ENCODE assay signal across 19 cellular contexts in genomic region chr12:53952335-53952694, GRCh38. TPM values are rescaled to one million over a fixed set of nuclear protein-coding genes. Genes with fewer than 3 reads are reported as not detected.
DNase-seq lines count a peak whose midpoint lies in the region; ATAC-seq, FAIRE-seq and TF ChIP-seq lines count a peak whose summit lies in the region.
"Had no signal": no experiment of that assay in that cellular context is flagged by ENCODE, and none has a peak within 500 bp of the region (broad histone marks: within the 10 kb centered on the region; RNA-seq: fewer than 3 reads in every experiment).

No MANE protein-coding gene starts in this region.

- TF ChIP-seq CTCF in HepG2 (CRISPR knock-in tag; IDR thresholded peaks at IDR 0.05) (no peak), right lobe of liver (IDR thresholded peaks at IDR 0.05) (no peak), CD14-positive monocyte (IDR thresholded peaks at IDR 0.05) (no peak)

- H3K79me2 ChIP-seq in HepG2 (ENCODE audit: insufficient read depth, low read length) = no peaks in the 10 kb centered on the region
- H3K79me2 ChIP-seq: hepatocyte had no signal

- H3K9me3 ChIP-seq in HepG2 (ENCODE audit: low read length) (no peaks in the 10 kb centered on the region), right lobe of liver (no peaks in the 10 kb centered on the region)
- H3K9me3 ChIP-seq: esophagus muscularis mucosa, left ventricle myocardium inferior had no signal

- no peak for FAIRE-seq in HepG2 (lab: Jason Lieb, UNC)
- FAIRE-seq: colon, urothelium cell line had no signal

- DNase-seq in HepG2 (ENCODE audit: low spot score) (no peak), right lobe of liver (no peak), CD14-positive monocyte (ENCODE audit: low spot score) (no peak), NCI-H2107 (lab: John Stamatoyannopoulos, UW) (no peak)
- DNase-seq in central memory CD8-positive, alpha-beta T cell (ENCODE audit: low spot score in 2 of 2) = no peak
- DNase-seq: left ventricle myocardium inferior; NCI-H1930; right cardiac atrium; stimulated activated CD4-positive, alpha-beta T cell treated with anti-CD3 and anti-CD28 coated beads, Interleukin-4, amount 100 ng/mL, for 24 hours; T-helper 9 cell had no signal

- H2AFZ ChIP-seq in HepG2 (ENCODE audit: low read length) = no peak overlapping the region
- H2AFZ ChIP-seq: hepatocyte had no signal

- H3K9me3 Mint-ChIP-seq in central memory CD8-positive, alpha-beta T cell = no peaks in the 10 kb centered on the region
- H3K9me3 Mint-ChIP-seq in CD14-positive monocyte = peaks cover 0 to 57% (median 23%) of the 10 kb centered on the region in 7 donors
- H3K9me3 Mint-ChIP-seq: natural killer cell treated with Interleukin-12 subunit alpha and Interleukin-12 subunit beta and Interleukin-15 and Interleukin-18, amount 100 ng/mL, for 72 hours had no signal

- no peak overlapping the region for H3K4me2 ChIP-seq in HepG2 (ENCODE audit: low read depth, low read length)
- H3K4me2 ChIP-seq: hepatocyte had no signal

- 50% methylated on average over 3 of the region's 13 CpGs for WGBS in HepG2 (ENCODE audit: low lambda C conversion rate)
- WGBS in right lobe of liver (ENCODE audit: insufficient coverage, low coverage, low lambda C conversion rate, missing lambda C conversion rate) = 10% methylated on average over 11 of the region's 13 CpGs

- peak; percentile 55 for ATAC-seq in HepG2
- no peak for ATAC-seq in right lobe of liver
- ATAC-seq in central memory CD8-positive, alpha-beta T cell (replicated peaks; ENCODE audit: extremely low read depth, poor library complexity, severe bottlenecking) = no peak
- no peak for ATAC-seq in GM21786 (IDR thresholded peaks at IDR 0.05; ENCODE audit: unreplicated experiment)
- ATAC-seq: natural killer cell treated with Interleukin-12 subunit alpha and Interleukin-12 subunit beta and Interleukin-15 and Interleukin-18, amount 100 ng/mL, for 72 hours; right cardiac atrium; stimulated activated memory B cell treated with anti-CD40 and anti-IgM and Interleukin-4, amounts not matched to agents 10 μg/mL and 1 μg/mL and 100 μg/mL, for 72 hours had no signal

- CTCF ChIA-PET in HepG2 (lab: Yijun Ruan, JAX; ENCODE audit: low intra/inter-chr PET ratio, low total read pairs) = no interaction called here

- H3K27ac ChIP-seq in HepG2 (ENCODE audit: extremely low read length, insufficient read depth, low read length) (no peak overlapping the region), right lobe of liver (no peak overlapping the region)
- H3K27ac ChIP-seq: esophagus muscularis mucosa, hepatocyte, left ventricle myocardium inferior had no signal

- no peak for TF ChIP-seq POLR2A in HepG2 (IDR thresholded peaks at IDR 0.05; ENCODE audit: insufficient read depth in 1 of 2, low read depth in 2 of 2, low read length in 2 of 2)
- no peak for TF ChIP-seq POLR2A in right lobe of liver (IDR thresholded peaks at IDR 0.05)

- no peak overlapping the region for H3K4me3 ChIP-seq in HepG2 (replicated peaks in 1 of 3; ENCODE audit: insufficient read depth in 1 of 3, low read depth in 2 of 3, low read length in 3 of 3)
- H3K4me3 ChIP-seq in right lobe of liver = no peak overlapping the region
- H3K4me3 ChIP-seq: esophagus muscularis mucosa, hepatocyte, left ventricle myocardium inferior had no signal

- no TSS peak for BruUV-seq in HepG2 (replicated peaks; lab: Mats Ljungman, UMichigan)

- H3K4me1 ChIP-seq in HepG2 (ENCODE audit: insufficient read depth, low read length) = peaks cover 27% of the 10 kb centered on the region
- H3K4me1 ChIP-seq in right lobe of liver = peaks cover 0 to 3% (median 0%) of the 10 kb centered on the region in 4 donors

- peaks cover 31% of the 10 kb centered on the region for H3K4me1 Mint-ChIP-seq in central memory CD8-positive, alpha-beta T cell
- H3K4me1 Mint-ChIP-seq in CD14-positive monocyte = peaks cover 6% of the 10 kb centered on the region

- intact Hi-C loops in HepG2 (cut with micrococcal nuclease; ENCODE audit: unreplicated experiment) = no loop called here
- intact Hi-C loops in right lobe of liver (cut with DNase I) = no loop called here
- intact Hi-C loops in CD14-positive monocyte (cut with micrococcal nuclease) = loop anchor here in 1 of 2 donors (5.0 kb wide), 1 partner anchor 45 kb away; no protein-coding TSS in a partner anchor

- TF ChIP-seq EP300 in HepG2 (IDR thresholded peaks at IDR 0.05; ENCODE audit: low read depth in 2 of 2, low read length in 2 of 2) = no peak
- TF ChIP-seq EP300 in HepG2 (CRISPR knock-in tag; IDR thresholded peaks at IDR 0.05; ENCODE audit: borderline replicate concordance) = no peak

- H3K36me3 Mint-ChIP-seq in central memory CD8-positive, alpha-beta T cell (ENCODE audit: insufficient read depth) = peaks cover 37% of the 10 kb centered on the region
- peaks cover 2 to 12% of the 10 kb centered on the region in 2 donors for H3K36me3 Mint-ChIP-seq in CD14-positive monocyte
- H3K36me3 Mint-ChIP-seq: stimulated activated memory B cell treated with anti-CD40 and anti-IgM and Interleukin-4, amounts not matched to agents 10 μg/mL and 1 μg/mL and 100 μg/mL, for 72 hours had no signal

- H3K27me3 ChIP-seq in HepG2 (ENCODE audit: control insufficient read depth in 1 of 2, insufficient read depth in 2 of 2, low read length in 2 of 2) (peaks cover 23 to 90% of the 10 kb centered on the region in 2 experiments), right lobe of liver (peaks cover 15 to 66% of the 10 kb centered on the region in 2 donors)

- TF ChIP-seq RAD21 in HepG2 (CRISPR knock-in tag; IDR thresholded peaks at IDR 0.05) = no peak

- peak overlapping the region; percentile 16 for H3K4me3 Mint-ChIP-seq in central memory CD8-positive, alpha-beta T cell
- peak overlapping the region in 1 of 2 donors; percentile 62 for H3K4me3 Mint-ChIP-seq in CD14-positive monocyte
- H3K4me3 Mint-ChIP-seq: natural killer cell treated with Interleukin-12 subunit alpha and Interleukin-12 subunit beta and Interleukin-15 and Interleukin-18, amount 100 ng/mL, for 72 hours; stimulated activated memory B cell treated with anti-CD40 and anti-IgM and Interleukin-4, amounts not matched to agents 10 μg/mL and 1 μg/mL and 100 μg/mL, for 72 hours had no signal

- H3K27me3 Mint-ChIP-seq in central memory CD8-positive, alpha-beta T cell = peaks cover 95% of the 10 kb centered on the region
- peaks cover 97 to 99% (median 97%) of the 10 kb centered on the region in 3 donors for H3K27me3 Mint-ChIP-seq in CD14-positive monocyte (ENCODE audit: low read depth in 3 of 3)

- in situ Hi-C loops in HepG2 (cut with HindIII; ENCODE audit: extremely low pct_ligation_motif_present, low pct_unique_long_range_greater_than_20kb) = no loop called here

- POLR2A ChIA-PET in HepG2 (lab: Yijun Ruan, JAX) = no interaction called here

- peaks cover 5% of the 10 kb centered on the region; the same call in 1 of the 2 replicates for H4K20me1 ChIP-seq in HepG2 (ENCODE audit: insufficient read depth, low read length)

- peak overlapping the region; percentile 83 for H3K27ac Mint-ChIP-seq in central memory CD8-positive, alpha-beta T cell (ENCODE audit: low read depth)
- H3K27ac Mint-ChIP-seq in CD14-positive monocyte = no peak overlapping the region
- H3K27ac Mint-ChIP-seq: natural killer cell treated with Interleukin-12 subunit alpha and Interleukin-12 subunit beta and Interleukin-15 and Interleukin-18, amount 100 ng/mL, for 72 hours; stimulated activated memory B cell treated with anti-CD40 and anti-IgM and Interleukin-4, amounts not matched to agents 10 μg/mL and 1 μg/mL and 100 μg/mL, for 72 hours had no signal

- H3K36me3 ChIP-seq in HepG2 (replicated peaks in 1 of 2; ENCODE audit: control insufficient read depth in 1 of 2, insufficient read depth in 2 of 2, low read length in 2 of 2) (no peaks in the 10 kb centered on the region), right lobe of liver (no peaks in the 10 kb centered on the region)
- H3K36me3 ChIP-seq: esophagus muscularis mucosa, left ventricle myocardium inferior had no signal

- H3K9ac ChIP-seq in HepG2 (ENCODE audit: insufficient read depth, low read depth, low read length) = no peak overlapping the region

RNA-seq across cellular contexts. Expression of gene HOXC12, which starts 2.4 kb away (rescaled TPM):
- total RNA-seq in HepG2 (2016; rRNA removed; fragmentation: Illumina TruSeq; extraction: Trizol) (not detected in 2 replicates), right lobe of liver (not detected)
- total RNA-seq in HepG2 (2016; cell fraction: cytosol; rRNA removed; fragmentation: Illumina TruSeq; extraction: Trizol; ENCODE audit: low read depth) = not detected in 2 replicates
- total RNA-seq in HepG2 (2016; cell fraction: insoluble cytoplasmic fraction; rRNA removed; fragmentation: Illumina TruSeq; extraction: Trizol) = not detected in 2 replicates
- total RNA-seq in HepG2 (2016; cell fraction: membrane; rRNA removed; fragmentation: Illumina TruSeq; extraction: Trizol) = not detected in 2 replicates
- not detected in 2 replicates for total RNA-seq in HepG2 (2016; cell fraction: nucleus; rRNA removed; fragmentation: Illumina TruSeq; extraction: Trizol)
- polyA plus RNA-seq in HepG2 (2011; rRNA removed) (not detected in 2 replicates), CD14-positive monocyte (not detected)
- polyA plus RNA-seq in HepG2 (2011; cell fraction: cytosol; rRNA removed) = not detected in 2 replicates
- polyA plus RNA-seq in HepG2 (2011; cell fraction: nucleus; rRNA removed) = not detected in 2 replicates
- not detected in 2 replicates for polyA plus RNA-seq in HepG2 (2012)
- not detected in 2 replicates for polyA plus RNA-seq in HepG2 (2016; cell fraction: cytosol; fragmentation: Illumina TruSeq; extraction: Trizol; ENCODE audit: low read depth)
- polyA plus RNA-seq in HepG2 (2016; cell fraction: insoluble cytoplasmic fraction; fragmentation: Illumina TruSeq; extraction: Trizol; ENCODE audit: low read depth) = not detected in 2 replicates
- polyA plus RNA-seq in HepG2 (2016; cell fraction: membrane; fragmentation: Illumina TruSeq; extraction: Trizol; ENCODE audit: low read depth) = not detected in 2 replicates
- not detected in 2 replicates for polyA plus RNA-seq in HepG2 (2016; cell fraction: nucleus; fragmentation: Illumina TruSeq; extraction: Trizol; ENCODE audit: insufficient read depth, low read depth)
- not detected in 2 replicates for polyA minus RNA-seq in HepG2 (2011; rRNA and poly(A)+ RNA removed; ENCODE audit: low replicate concordance)
- polyA minus RNA-seq in HepG2 (2011; cell fraction: cytosol; rRNA and poly(A)+ RNA removed) = not detected in 2 replicates
- polyA minus RNA-seq in HepG2 (2011; cell fraction: nucleus; rRNA and poly(A)+ RNA removed) = not detected in 2 replicates
- total RNA-seq: activated CD8-positive, alpha-beta memory T cell treated with anti-CD3 and anti-CD28 coated beads for 36 hours; esophagus muscularis mucosa; hepatocyte; left ventricle myocardium inferior; natural killer cell treated with Interleukin-12 subunit alpha and Interleukin-12 subunit beta and Interleukin-15 and Interleukin-18, amount 100 ng/mL, for 72 hours; right cardiac atrium had no signal
- polyA plus RNA-seq: hepatocyte, right cardiac atrium had no signal

RNA-seq across cellular contexts. Expression of gene HOXC13, which starts 13.7 kb away (rescaled TPM):
- total RNA-seq in HepG2 (2016; rRNA removed; fragmentation: Illumina TruSeq; extraction: Trizol) = 0.07 TPM in 2 replicates
- not detected in 2 replicates for total RNA-seq in HepG2 (2016; cell fraction: cytosol; rRNA removed; fragmentation: Illumina TruSeq; extraction: Trizol; ENCODE audit: low read depth)
- not detected in 2 replicates for total RNA-seq in HepG2 (2016; cell fraction: insoluble cytoplasmic fraction; rRNA removed; fragmentation: Illumina TruSeq; extraction: Trizol)
- total RNA-seq in HepG2 (2016; cell fraction: membrane; rRNA removed; fragmentation: Illumina TruSeq; extraction: Trizol) = 0.10 TPM in 1 of 2 replicates, not detected in the other
- not detected in 2 replicates for total RNA-seq in HepG2 (2016; cell fraction: nucleus; rRNA removed; fragmentation: Illumina TruSeq; extraction: Trizol)
- polyA plus RNA-seq in HepG2 (2011; rRNA removed) = not detected in 2 replicates
- polyA plus RNA-seq in HepG2 (2011; cell fraction: cytosol; rRNA removed) = not detected in 2 replicates
- polyA plus RNA-seq in HepG2 (2011; cell fraction: nucleus; rRNA removed) = not detected in 2 replicates
- polyA plus RNA-seq in HepG2 (2012) = not detected in 2 replicates
- polyA plus RNA-seq in HepG2 (2016; cell fraction: cytosol; fragmentation: Illumina TruSeq; extraction: Trizol; ENCODE audit: low read depth) = not detected in 2 replicates
- not detected in 2 replicates for polyA plus RNA-seq in HepG2 (2016; cell fraction: insoluble cytoplasmic fraction; fragmentation: Illumina TruSeq; extraction: Trizol; ENCODE audit: low read depth)
- not detected in 2 replicates for polyA plus RNA-seq in HepG2 (2016; cell fraction: membrane; fragmentation: Illumina TruSeq; extraction: Trizol; ENCODE audit: low read depth)
- polyA plus RNA-seq in HepG2 (2016; cell fraction: nucleus; fragmentation: Illumina TruSeq; extraction: Trizol; ENCODE audit: insufficient read depth, low read depth) = not detected in 2 replicates
- 0.10 and 9.6 TPM in 2 replicates for polyA minus RNA-seq in HepG2 (2011; rRNA and poly(A)+ RNA removed; ENCODE audit: low replicate concordance)
- polyA minus RNA-seq in HepG2 (2011; cell fraction: cytosol; rRNA and poly(A)+ RNA removed) = not detected in 2 replicates
- not detected in 2 replicates for polyA minus RNA-seq in HepG2 (2011; cell fraction: nucleus; rRNA and poly(A)+ RNA removed)
- total RNA-seq in right lobe of liver = not detected
- not detected for polyA plus RNA-seq in CD14-positive monocyte
- total RNA-seq: activated CD8-positive, alpha-beta memory T cell treated with anti-CD3 and anti-CD28 coated beads for 36 hours; esophagus muscularis mucosa; left ventricle myocardium inferior; natural killer cell treated with Interleukin-12 subunit alpha and Interleukin-12 subunit beta and Interleukin-15 and Interleukin-18, amount 100 ng/mL, for 72 hours; right cardiac atrium had no signal
- polyA plus RNA-seq: right cardiac atrium had no signal

RNA-seq across cellular contexts. Expression of gene HOXC11, which starts 20.6 kb away (rescaled TPM):
- total RNA-seq in HepG2 (2016; rRNA removed; fragmentation: Illumina TruSeq; extraction: Trizol) (not detected in 2 replicates), right lobe of liver (not detected)
- total RNA-seq in HepG2 (2016; cell fraction: cytosol; rRNA removed; fragmentation: Illumina TruSeq; extraction: Trizol; ENCODE audit: low read depth) = not detected in 2 replicates
- not detected in 2 replicates for total RNA-seq in HepG2 (2016; cell fraction: insoluble cytoplasmic fraction; rRNA removed; fragmentation: Illumina TruSeq; extraction: Trizol)
- total RNA-seq in HepG2 (2016; cell fraction: membrane; rRNA removed; fragmentation: Illumina TruSeq; extraction: Trizol) = not detected in 2 replicates
- total RNA-seq in HepG2 (2016; cell fraction: nucleus; rRNA removed; fragmentation: Illumina TruSeq; extraction: Trizol) = not detected in 2 replicates
- polyA plus RNA-seq in HepG2 (2011; rRNA removed) (not detected in 2 replicates), CD14-positive monocyte (not detected)
- not detected in 2 replicates for polyA plus RNA-seq in HepG2 (2011; cell fraction: cytosol; rRNA removed)
- polyA plus RNA-seq in HepG2 (2011; cell fraction: nucleus; rRNA removed) = not detected in 2 replicates
- not detected in 2 replicates for polyA plus RNA-seq in HepG2 (2012)
- not detected in 2 replicates for polyA plus RNA-seq in HepG2 (2016; cell fraction: cytosol; fragmentation: Illumina TruSeq; extraction: Trizol; ENCODE audit: low read depth)
- polyA plus RNA-seq in HepG2 (2016; cell fraction: insoluble cytoplasmic fraction; fragmentation: Illumina TruSeq; extraction: Trizol; ENCODE audit: low read depth) = not detected in 2 replicates
- not detected in 2 replicates for polyA plus RNA-seq in HepG2 (2016; cell fraction: membrane; fragmentation: Illumina TruSeq; extraction: Trizol; ENCODE audit: low read depth)
- polyA plus RNA-seq in HepG2 (2016; cell fraction: nucleus; fragmentation: Illumina TruSeq; extraction: Trizol; ENCODE audit: insufficient read depth, low read depth) = not detected in 2 replicates
- 8.8 TPM in 1 of 2 replicates, not detected in the other for polyA minus RNA-seq in HepG2 (2011; rRNA and poly(A)+ RNA removed; ENCODE audit: low replicate concordance)
- 0.30 TPM in 1 of 2 replicates, not detected in the other for polyA minus RNA-seq in HepG2 (2011; cell fraction: cytosol; rRNA and poly(A)+ RNA removed)
- 0.13 TPM in 1 of 2 replicates, not detected in the other for polyA minus RNA-seq in HepG2 (2011; cell fraction: nucleus; rRNA and poly(A)+ RNA removed)
- total RNA-seq: activated CD8-positive, alpha-beta memory T cell treated with anti-CD3 and anti-CD28 coated beads for 36 hours; esophagus muscularis mucosa; left ventricle myocardium inferior; natural killer cell treated with Interleukin-12 subunit alpha and Interleukin-12 subunit beta and Interleukin-15 and Interleukin-18, amount 100 ng/mL, for 72 hours; right cardiac atrium had no signal
- polyA plus RNA-seq: adipose tissue, right cardiac atrium had no signal

RNA-seq across cellular contexts. Expression of gene HOTAIR, which starts 22.4 kb away (rescaled TPM):
- total RNA-seq in HepG2 (2016; rRNA removed; fragmentation: Illumina TruSeq; extraction: Trizol) = not detected in 2 replicates
- not detected in 2 replicates for total RNA-seq in HepG2 (2016; cell fraction: cytosol; rRNA removed; fragmentation: Illumina TruSeq; extraction: Trizol; ENCODE audit: low read depth)
- not detected in 2 replicates for total RNA-seq in HepG2 (2016; cell fraction: insoluble cytoplasmic fraction; rRNA removed; fragmentation: Illumina TruSeq; extraction: Trizol)
- total RNA-seq in HepG2 (2016; cell fraction: membrane; rRNA removed; fragmentation: Illumina TruSeq; extraction: Trizol) = not detected in 2 replicates
- not detected in 2 replicates for total RNA-seq in HepG2 (2016; cell fraction: nucleus; rRNA removed; fragmentation: Illumina TruSeq; extraction: Trizol)
- polyA plus RNA-seq in HepG2 (2011; rRNA removed) = not detected in 2 replicates
- polyA plus RNA-seq in HepG2 (2011; cell fraction: cytosol; rRNA removed) = not detected in 2 replicates
- polyA plus RNA-seq in HepG2 (2011; cell fraction: nucleus; rRNA removed) = not detected in 2 replicates
- not detected in 2 replicates for polyA plus RNA-seq in HepG2 (2012)
- not detected in 2 replicates for polyA plus RNA-seq in HepG2 (2016; cell fraction: cytosol; fragmentation: Illumina TruSeq; extraction: Trizol; ENCODE audit: low read depth)
- polyA plus RNA-seq in HepG2 (2016; cell fraction: insoluble cytoplasmic fraction; fragmentation: Illumina TruSeq; extraction: Trizol; ENCODE audit: low read depth) = not detected in 2 replicates
- polyA plus RNA-seq in HepG2 (2016; cell fraction: membrane; fragmentation: Illumina TruSeq; extraction: Trizol; ENCODE audit: low read depth) = not detected in 2 replicates
- polyA plus RNA-seq in HepG2 (2016; cell fraction: nucleus; fragmentation: Illumina TruSeq; extraction: Trizol; ENCODE audit: insufficient read depth, low read depth) = not detected in 2 replicates
- 0.84 TPM in 1 of 2 replicates, not detected in the other for polyA minus RNA-seq in HepG2 (2011; rRNA and poly(A)+ RNA removed; ENCODE audit: low replicate concordance)
- polyA minus RNA-seq in HepG2 (2011; cell fraction: cytosol; rRNA and poly(A)+ RNA removed) = not detected in 2 replicates
- polyA minus RNA-seq in HepG2 (2011; cell fraction: nucleus; rRNA and poly(A)+ RNA removed) = not detected in 2 replicates
- total RNA-seq in right lobe of liver = not detected
- not detected for polyA plus RNA-seq in CD14-positive monocyte
- total RNA-seq: activated CD8-positive, alpha-beta memory T cell treated with anti-CD3 and anti-CD28 coated beads for 36 hours; esophagus muscularis mucosa; left ventricle myocardium inferior; natural killer cell treated with Interleukin-12 subunit alpha and Interleukin-12 subunit beta and Interleukin-15 and Interleukin-18, amount 100 ng/mL, for 72 hours; right cardiac atrium had no signal
- polyA plus RNA-seq: adipose tissue, right cardiac atrium had no signal

RNA-seq across cellular contexts. Expression of gene HOXC10, which starts 32.6 kb away (rescaled TPM):
- total RNA-seq in HepG2 (2016; rRNA removed; fragmentation: Illumina TruSeq; extraction: Trizol) (not detected in 2 replicates), right lobe of liver (not detected)
- total RNA-seq in HepG2 (2016; cell fraction: cytosol; rRNA removed; fragmentation: Illumina TruSeq; extraction: Trizol; ENCODE audit: low read depth) = not detected in 2 replicates
- not detected in 2 replicates for total RNA-seq in HepG2 (2016; cell fraction: insoluble cytoplasmic fraction; rRNA removed; fragmentation: Illumina TruSeq; extraction: Trizol)
- total RNA-seq in HepG2 (2016; cell fraction: membrane; rRNA removed; fragmentation: Illumina TruSeq; extraction: Trizol) = not detected in 2 replicates
- total RNA-seq in HepG2 (2016; cell fraction: nucleus; rRNA removed; fragmentation: Illumina TruSeq; extraction: Trizol) = not detected in 2 replicates
- polyA plus RNA-seq in HepG2 (2011; rRNA removed) (not detected in 2 replicates), CD14-positive monocyte (not detected)
- 0.17 TPM in 1 of 2 replicates, not detected in the other for polyA plus RNA-seq in HepG2 (2011; cell fraction: cytosol; rRNA removed)
- not detected in 2 replicates for polyA plus RNA-seq in HepG2 (2011; cell fraction: nucleus; rRNA removed)
- 0.35 TPM in 1 of 2 replicates, not detected in the other for polyA plus RNA-seq in HepG2 (2012)
- not detected in 2 replicates for polyA plus RNA-seq in HepG2 (2016; cell fraction: cytosol; fragmentation: Illumina TruSeq; extraction: Trizol; ENCODE audit: low read depth)
- 0.19 TPM in 1 of 2 replicates, not detected in the other for polyA plus RNA-seq in HepG2 (2016; cell fraction: insoluble cytoplasmic fraction; fragmentation: Illumina TruSeq; extraction: Trizol; ENCODE audit: low read depth)
- not detected in 2 replicates for polyA plus RNA-seq in HepG2 (2016; cell fraction: membrane; fragmentation: Illumina TruSeq; extraction: Trizol; ENCODE audit: low read depth)
- not detected in 2 replicates for polyA plus RNA-seq in HepG2 (2016; cell fraction: nucleus; fragmentation: Illumina TruSeq; extraction: Trizol; ENCODE audit: insufficient read depth, low read depth)
- 19.2 TPM in 1 of 2 replicates, not detected in the other for polyA minus RNA-seq in HepG2 (2011; rRNA and poly(A)+ RNA removed; ENCODE audit: low replicate concordance)
- not detected in 2 replicates for polyA minus RNA-seq in HepG2 (2011; cell fraction: cytosol; rRNA and poly(A)+ RNA removed)
- polyA minus RNA-seq in HepG2 (2011; cell fraction: nucleus; rRNA and poly(A)+ RNA removed) = 0.26 TPM in 1 of 2 replicates, not detected in the other
- total RNA-seq: activated CD8-positive, alpha-beta memory T cell treated with anti-CD3 and anti-CD28 coated beads for 36 hours; esophagus muscularis mucosa; left ventricle myocardium inferior; natural killer cell treated with Interleukin-12 subunit alpha and Interleukin-12 subunit beta and Interleukin-15 and Interleukin-18, amount 100 ng/mL, for 72 hours; right cardiac atrium had no signal
- polyA plus RNA-seq: right cardiac atrium had no signal
